Comparison of ENCODE assay signal across 24 cellular contexts in the genomic region with DNA sequence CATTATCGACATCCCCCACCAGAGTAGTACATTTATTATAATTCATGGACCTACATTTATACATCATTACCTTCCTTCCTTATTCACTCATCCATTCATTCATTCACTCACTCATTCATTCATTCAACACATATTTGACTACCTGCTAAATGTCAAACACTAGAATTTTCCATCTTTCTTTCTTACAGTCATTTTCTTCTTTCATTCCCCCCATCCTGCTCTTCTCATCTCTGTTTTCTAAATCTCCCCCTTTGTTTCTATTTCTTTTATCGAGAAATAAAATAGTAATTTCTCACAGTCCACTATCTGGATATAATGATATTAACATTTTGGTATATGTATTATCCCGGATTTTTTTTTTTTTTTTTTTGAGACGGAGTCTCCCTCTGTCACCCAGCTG.
"Had no signal": no experiment of that assay in that cellular context is flagged by ENCODE, and none has a peak within 500 bp of the region (broad histone marks: within the 10 kb centered on the region; RNA-seq: fewer than 3 reads in every experiment).

No MANE protein-coding gene starts in this region.

- H3K4me1 ChIP-seq: stomach, suprapubic skin, testis, thyroid gland, tibial artery, tibial nerve, transverse colon, upper lobe of left lung, upper lobe of right lung, uterus, vagina had no signal

- H3K27me3 ChIP-seq: stomach, suprapubic skin, testis, thyroid gland, tibial artery, tibial nerve, transverse colon, upper lobe of left lung, upper lobe of right lung, uterus, vagina had no signal

- DNase-seq: stimulated activated CD4-positive, alpha-beta T cell treated with anti-CD3 and anti-CD28 coated beads, Interleukin-2, amount 100 ng/mL, for 48 hours; stimulated activated CD4-positive, alpha-beta T cell treated with anti-CD3 and anti-CD28 coated beads, Interleukin-4, amount 100 ng/mL, for 1 hour; stimulated activated CD4-positive, alpha-beta T cell treated with anti-CD3 and anti-CD28 coated beads, Interleukin-4, amount 100 ng/mL, for 24 hours; stimulated activated CD4-positive, alpha-beta T cell treated with anti-CD3 and anti-CD28 coated beads, Interleukin-4, amount 100 ng/mL, for 4 hours; stimulated activated CD8-positive, alpha-beta memory T cell treated with anti-CD3 and anti-CD28 coated beads, Interleukin-4, amount 100 ng/mL, for 48 hours; stimulated activated naive B cell treated with anti-CD40 and anti-IgM and Interleukin-4, amounts not matched to agents 10 μg/mL and 1 μg/mL and 100 μg/mL, for 72 hours; stimulated activated naive CD4-positive, alpha-beta T cell; stimulated activated naive CD4-positive, alpha-beta T cell treated with Interleukin-2 at 50 U/mL for 16 hours; stimulated activated naive CD8-positive, alpha-beta T cell treated with anti-CD3 and anti-CD28 coated beads, Interleukin-15, amount 100 ng/mL, for 72 hours; stimulated activated naive CD8-positive, alpha-beta T cell treated with anti-CD3 and anti-CD28 coated beads, Interleukin-15, Interleukin-2, amounts not matched to agents 100 U/mL and 50 U/mL, for 24 hours; stomach; substantia nigra; testis; thyroid gland; tibial artery; transverse colon; trophoblast cell; upper lobe of left lung; upper lobe of right lung; uterus had no signal

- H3K9me3 ChIP-seq: stomach, suprapubic skin, testis, thoracic aorta, thyroid gland, tibial nerve, transverse colon, upper lobe of left lung, upper lobe of right lung, uterus, vagina had no signal

- H3K4me3 ChIP-seq: stomach, suprapubic skin, testis, thoracic aorta, thyroid gland, tibial artery, tibial nerve, transverse colon, upper lobe of left lung, upper lobe of right lung, uterus, vagina had no signal

- H3K36me3 ChIP-seq: stomach, suprapubic skin, thoracic aorta, thyroid gland, tibial artery, tibial nerve, transverse colon, upper lobe of left lung, upper lobe of right lung, uterus, vagina had no signal

- H3K27ac ChIP-seq: stomach, suprapubic skin, testis, thoracic aorta, thyroid gland, tibial artery, tibial nerve, transverse colon, upper lobe of left lung, upper lobe of right lung, uterus, vagina had no signal
